ENCODE assay signal across 11 cellular contexts in the genomic region with DNA sequence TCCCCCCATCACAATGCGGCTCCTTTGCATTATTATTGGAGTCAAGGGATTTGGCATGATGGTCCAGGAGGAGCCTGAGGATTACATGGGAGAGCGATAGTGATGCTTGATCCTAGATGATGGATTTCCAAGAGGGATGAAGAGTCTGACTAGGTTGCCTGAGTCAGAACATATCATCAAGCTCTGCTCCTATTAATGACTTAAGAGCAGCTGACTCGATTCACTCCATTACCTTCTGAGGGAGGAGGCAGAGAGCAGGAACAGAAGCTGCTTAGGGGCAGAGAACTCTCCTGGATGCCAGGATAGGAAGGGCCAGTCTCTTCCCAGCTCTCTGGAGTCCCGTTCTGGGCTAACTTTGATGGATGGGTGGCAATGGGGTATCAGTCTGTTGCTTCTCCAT. TPM values are rescaled to one million over a fixed set of nuclear protein-coding genes. Genes with fewer than 3 reads are reported as not detected.
"Had no signal": no experiment of that assay in that cellular context is flagged by ENCODE, and none has a peak within 500 bp of the region (broad histone marks: within the 10 kb centered on the region; RNA-seq: fewer than 3 reads in every experiment).

No MANE protein-coding gene starts in this region.

- H3K4me1 ChIP-seq: left ventricle myocardium inferior, sigmoid colon, stomach had no signal

- ATAC-seq: activated CD4-positive, CD25-positive, alpha-beta regulatory T cell treated with anti-CD3 and anti-CD28 coated beads, Interleukin-2, amount 50 U/mL, for 24 hours; natural killer cell treated with Interleukin-12 subunit alpha and Interleukin-12 subunit beta and Interleukin-15 and Interleukin-18, amount 100 ng/mL, for 72 hours had no signal

- H3K4me3 ChIP-seq: left ventricle myocardium inferior, prostate gland, sigmoid colon, stomach, thyroid gland had no signal

- DNase-seq: erythroblast, glutamatergic neuron, immature natural killer cell, left ventricle myocardium inferior, occipital lobe, sigmoid colon, stomach, thyroid gland had no signal

- H3K36me3 ChIP-seq: left ventricle myocardium inferior, prostate gland, sigmoid colon, stomach, thyroid gland had no signal

- H3K27ac ChIP-seq: left ventricle myocardium inferior, prostate gland, sigmoid colon, stomach, thyroid gland had no signal

- H3K9me3 ChIP-seq: left ventricle myocardium inferior, prostate gland, sigmoid colon, stomach, thyroid gland had no signal

RNA-seq across cellular contexts. Expression of gene CISTR, which starts 54.0 kb away (rescaled TPM):
- total RNA-seq: natural killer cell treated with Interleukin-12 subunit alpha and Interleukin-12 subunit beta and Interleukin-15 and Interleukin-18, amount 100 ng/mL, for 72 hours; occipital lobe; prostate gland; sigmoid colon; stomach; thyroid gland had no signal
